ENCODE assay signal across 12 cellular contexts in genomic region chr3:9247361-9248231, GRCh38. TPM values are rescaled to one million over a fixed set of nuclear protein-coding genes. Genes with fewer than 3 reads are reported as not detected.
A peak's percentile ranks its signal among the peaks of the same experiment; 100 is the strongest.
DNase-seq lines count a peak whose midpoint lies in the region; ATAC-seq, FAIRE-seq and TF ChIP-seq lines count a peak whose summit lies in the region.
"Had no signal": no experiment of that assay in that cellular context is flagged by ENCODE, and none has a peak within 500 bp of the region (broad histone marks: within the 10 kb centered on the region; RNA-seq: fewer than 3 reads in every experiment).

No MANE protein-coding gene starts in this region.

- no peak overlapping the region for H4K5ac ChIP-seq in H9 (ENCODE audit: insufficient read length, low read depth, low read length)

- H2AK5ac ChIP-seq in H9 (ENCODE audit: insufficient read length, low read length) = no peak overlapping the region

- peaks cover 32 to 38% of the 10 kb centered on the region in 2 experiments for H3K4me1 Mint-ChIP-seq in H9
- H3K4me1 Mint-ChIP-seq in naive B cell = peaks cover 17 to 25% (median 22%) of the 10 kb centered on the region in 3 donors

- peak overlapping the region; percentile 3 for H3K4me2 ChIP-seq in H9 (ENCODE audit: insufficient read depth, insufficient read length, low read length)

- H3K36me3 Mint-ChIP-seq in H9 (ENCODE audit: insufficient read depth in 1 of 3, low read depth in 3 of 3) = no peaks in the 10 kb centered on the region
- H3K36me3 Mint-ChIP-seq in naive B cell = no peaks in the 10 kb centered on the region

- no peak overlapping the region for H3K14ac ChIP-seq in H9 (ENCODE audit: insufficient read depth, low read length)

- H2BK120ac ChIP-seq in H9 (ENCODE audit: low read depth, low read length, poor library complexity, severe bottlenecking) = no peak overlapping the region

- H3K27me3 Mint-ChIP-seq in H9 (ENCODE audit: low read depth) (peaks cover 12% of the 10 kb centered on the region), naive B cell (peaks cover under 1 to 16% (median 7%) of the 10 kb centered on the region in 3 donors)

- no peaks in the 10 kb centered on the region for H4K20me1 ChIP-seq in H9 (ENCODE audit: control insufficient read depth, insufficient read depth, insufficient read length)

- no peak overlapping the region for H3K18ac ChIP-seq in H9 (ENCODE audit: insufficient read length, low read depth, low read length)

- H2BK5ac ChIP-seq in H9 (ENCODE audit: insufficient read length, low read length) = no peak overlapping the region

- H3K23ac ChIP-seq in H9 (ENCODE audit: insufficient read length, low read depth, low read length) = no peak overlapping the region

- peaks cover 3% of the 10 kb centered on the region; the same call in 1 of the 2 replicates for H3K4me1 ChIP-seq in H9 (ENCODE audit: insufficient read depth, low read length)

- H3K9ac ChIP-seq in H9 (ENCODE audit: extremely low read depth, insufficient read length, low read length) = no peak overlapping the region

- H3K23me2 ChIP-seq in H9 (ENCODE audit: insufficient read length, low read depth, low read length, poor library complexity, severe bottlenecking) = no peaks in the 10 kb centered on the region

- H2AFZ ChIP-seq in H9 (ENCODE audit: low read length) = no peak overlapping the region

- no peak overlapping the region for H2BK20ac ChIP-seq in H9 (ENCODE audit: low read depth, low read length, poor library complexity, severe bottlenecking)

- H3K4ac ChIP-seq in H9 (ENCODE audit: low read depth, low read length) = no peak overlapping the region

- no peak overlapping the region for H4K8ac ChIP-seq in H9 (replicated peaks; ENCODE audit: insufficient read length, low read depth, low read length)

- no peak for ATAC-seq in naive B cell (ENCODE audit: low read depth in 2 of 2)
- ATAC-seq in GM19463 (IDR thresholded peaks at IDR 0.05; ENCODE audit: unreplicated experiment) = no peak
- ATAC-seq: K562 had no signal

- FAIRE-seq in urothelium cell line (lab: Jason Lieb, UNC) = no peak
- FAIRE-seq: G401.6, K562 had no signal

- H3K27me3 ChIP-seq in H9 (ENCODE audit: insufficient read depth, low read length) = no peaks in the 10 kb centered on the region

- intact Hi-C loops in posterior vena cava (cut with DNase I) = no loop called here

- no peak overlapping the region for H2BK12ac ChIP-seq in H9 (ENCODE audit: insufficient read length, low read depth, low read length)

- no peak overlapping the region for H4K91ac ChIP-seq in H9 (ENCODE audit: insufficient read length, low read depth, low read length)

- no peak overlapping the region for H2BK15ac ChIP-seq in H9 (ENCODE audit: low read depth, low read length)

- no peaks in the 10 kb centered on the region for H3K79me1 ChIP-seq in H9 (ENCODE audit: insufficient read depth, low read depth, low read length, poor library complexity, severe bottlenecking)

- H3K4me3 Mint-ChIP-seq in H9 (peak overlapping the region; percentile 41 to 91; a peak in 3 of 5 replicates), naive B cell (peak overlapping the region in 7 of 8 donors; percentile 79 to 95 (median 92))

- no peak for TF ChIP-seq CTCF in AG09309 (IDR thresholded peaks at IDR 0.05; ENCODE audit: control insufficient read depth, insufficient read depth, low read depth, low read length, missing control alignments)
- no peak for TF ChIP-seq CTCF in H9 (conservative IDR thresholded peaks at IDR 0.05)

- no peak overlapping the region for H3T11ph ChIP-seq in H9 (ENCODE audit: low read length)

- WGBS in H9 (ENCODE audit: extremely low coverage, insufficient read length, low lambda C conversion rate) = no CpG with 5 or more reads among the region's 25 CpGs

- DNase-seq in AG09309 (ENCODE audit: low read depth) (no peak), H9 (peak; percentile 28), cerebellar cortex (ENCODE audit: low spot score) (peak; percentile 78), naive B cell (no peak), posterior vena cava (ENCODE audit: low spot score) (no peak), urothelium cell line (ENCODE audit: low spot score) (no peak)
- DNase-seq in stimulated activated CD4-positive, alpha-beta T cell treated with anti-CD3 and anti-CD28 coated beads, Interleukin-4, amount 100 ng/mL, for 24 hours = no peak
- DNase-seq: SHP77 had no signal

- 0 out of 5 replicates have a peak, but pooled peaks cover 0 to 2% of the 10 kb centered on the region in 2 experiments for H3K9me3 Mint-ChIP-seq in H9
- H3K9me3 Mint-ChIP-seq in naive B cell = no peaks in the 10 kb centered on the region

- H3K27ac ChIP-seq in H9 (ENCODE audit: insufficient read length, low read depth, low read length) = no peak overlapping the region

- H3K4me3 ChIP-seq in AG09309 (ENCODE audit: control insufficient read depth, low read depth, low read length) = peak overlapping the region; percentile 47
- H3K4me3 ChIP-seq: K562, lung had no signal

- H3K27ac Mint-ChIP-seq in H9 (no peak overlapping the region), naive B cell (peak overlapping the region in 1 of 6 donors; percentile 16)

- H3K9me3 ChIP-seq in H9 (ENCODE audit: control insufficient read depth, low read depth, low read length) = no peaks in the 10 kb centered on the region

- H3K79me2 ChIP-seq in H9 (ENCODE audit: insufficient read depth, low read length) = no peaks in the 10 kb centered on the region

- no peak overlapping the region for H3K56ac ChIP-seq in H9 (ENCODE audit: insufficient read length, low read depth, low read length)

RNA-seq across cellular contexts. Expression of gene SRGAP3, which starts 1.9 kb away (rescaled TPM):
- total RNA-seq in H9 (2021) (2.6 and 3.4 TPM in 2 replicates), posterior vena cava (1 to 10 TPM; 1.7 to 3.4 TPM)
- 1 to 10 TPM in 2 of 6 donors, under 1 TPM in 3, not detected in 1; 0.36 to 2.4 (median 0.87) TPM for polyA plus RNA-seq in naive B cell (ENCODE audit: low read depth in 6 of 6)

Comparison
In these comparisons a context has a peak if more than half of its experiments do, and no peak if none do; other contexts are left out.
1. DNase-seq: peak in H9 (single experiment) and cerebellar cortex (single experiment); none in AG09309 (single experiment), naive B cell (single experiment), posterior vena cava (single experiment), urothelium cell line (single experiment) and stimulated activated CD4-positive, alpha-beta T cell treated with anti-CD3 and anti-CD28 coated beads, Interleukin-4, amount 100 ng/mL, for 24 hours (single experiment).